In genomic region chr19:38404858-38405257, GRCh38 we compare ENCODE assay signal across 19 cellular contexts. TPM values are rescaled to one million over a fixed set of nuclear protein-coding genes. Genes with fewer than 3 reads are reported as not detected.
DNase-seq lines count a peak whose midpoint lies in the region; ATAC-seq, FAIRE-seq and TF ChIP-seq lines count a peak whose summit lies in the region.
"Had no signal": no experiment of that assay in that cellular context is flagged by ENCODE, and none has a peak within 500 bp of the region (broad histone marks: within the 10 kb centered on the region; RNA-seq: fewer than 3 reads in every experiment).

No MANE protein-coding gene starts in this region.

- intact Hi-C loops in head of caudate nucleus (cut with DNase I): loop anchor here (5.0 kb wide), 1 partner anchor 212 kb away; the partner anchor contains the start of genes EIF3K and MAP4K1

- POLR2A ChIA-PET in T-cell (lab: Charles Lee): no interaction called here

- peak overlapping the region; percentile 93 for H3K4me3 Mint-ChIP-seq in activated naive CD4-positive, alpha-beta T cell treated with anti-CD3 and anti-CD28 coated beads, Interleukin-2, amount 50 U/mL, for 24 hours
- peak overlapping the region; percentile 72 to 91 (median 79) for H3K4me3 Mint-ChIP-seq in T-cell
- H3K4me3 Mint-ChIP-seq in memory B cell: peak overlapping the region; percentile 29
- peak overlapping the region; percentile 17 for H3K4me3 Mint-ChIP-seq in stimulated activated memory B cell treated with anti-CD40 and anti-IgM and Interleukin-4, amounts not matched to agents 10 μg/mL and 1 μg/mL and 100 μg/mL, for 72 hours

- FAIRE-seq in H54 (lab: Jason Lieb, UNC): no peak
- FAIRE-seq: bronchial epithelial cell, G401.6 had no signal

- TF ChIP-seq POLR2A in H54 (IDR thresholded peaks at IDR 0.05; ENCODE audit: low read depth, low read length): no peak

- H3K36me3 Mint-ChIP-seq in activated naive CD4-positive, alpha-beta T cell treated with anti-CD3 and anti-CD28 coated beads, Interleukin-2, amount 50 U/mL, for 24 hours: no peaks in the 10 kb centered on the region
- H3K36me3 Mint-ChIP-seq in T-cell (peaks cover 13% of the 10 kb centered on the region), memory B cell (peaks cover 10% of the 10 kb centered on the region)
- H3K36me3 Mint-ChIP-seq in stimulated activated memory B cell treated with anti-CD40 and anti-IgM and Interleukin-4, amounts not matched to agents 10 μg/mL and 1 μg/mL and 100 μg/mL, for 72 hours: peaks cover 27% of the 10 kb centered on the region

- H3K9me3 Mint-ChIP-seq in activated naive CD4-positive, alpha-beta T cell treated with anti-CD3 and anti-CD28 coated beads, Interleukin-2, amount 50 U/mL, for 24 hours: no peaks in the 10 kb centered on the region
- H3K9me3 Mint-ChIP-seq in T-cell (no peaks in the 10 kb centered on the region), memory B cell (no peaks in the 10 kb centered on the region)
- no peaks in the 10 kb centered on the region for H3K9me3 Mint-ChIP-seq in stimulated activated memory B cell treated with anti-CD40 and anti-IgM and Interleukin-4, amounts not matched to agents 10 μg/mL and 1 μg/mL and 100 μg/mL, for 72 hours

- no peak for DNase-seq in activated naive CD4-positive, alpha-beta T cell treated with Interleukin-2 at 50 U/mL for 16 hours
- DNase-seq in T-cell: no peak
- DNase-seq in memory B cell (ENCODE audit: low spot score in 2 of 2): no peak
- DNase-seq in hypothalamus (lab: John Stamatoyannopoulos, UW): no peak
- DNase-seq in H54 (ENCODE audit: insufficient read length, low spot score): no peak
- no peak for DNase-seq in head of caudate nucleus
- DNase-seq: dermis blood vessel endothelial cell, left ventricle myocardium inferior, NCI-H1092, NCI-H2107, NCI-H524 treated with DMSO at 0.1 percent for 48 hours, substantia nigra had no signal

- no peaks in the 10 kb centered on the region for H3K27me3 Mint-ChIP-seq in activated naive CD4-positive, alpha-beta T cell treated with anti-CD3 and anti-CD28 coated beads, Interleukin-2, amount 50 U/mL, for 24 hours
- H3K27me3 Mint-ChIP-seq in T-cell (peaks cover 0 to 2% of the 10 kb centered on the region in 2 donors), memory B cell (peaks cover 3% of the 10 kb centered on the region)
- peaks cover 20% of the 10 kb centered on the region for H3K27me3 Mint-ChIP-seq in stimulated activated memory B cell treated with anti-CD40 and anti-IgM and Interleukin-4, amounts not matched to agents 10 μg/mL and 1 μg/mL and 100 μg/mL, for 72 hours

- ATAC-seq in T-cell (replicated peaks in 1 of 4) (no peak), memory B cell (ENCODE audit: low read depth) (no peak)
- ATAC-seq in stimulated activated memory B cell treated with anti-CD40 and anti-IgM and Interleukin-4, amounts not matched to agents 10 μg/mL and 1 μg/mL and 100 μg/mL, for 72 hours: no peak
- ATAC-seq: esophagus mucosa had no signal

- H3K27ac Mint-ChIP-seq in activated naive CD4-positive, alpha-beta T cell treated with anti-CD3 and anti-CD28 coated beads, Interleukin-2, amount 50 U/mL, for 24 hours: no peak overlapping the region
- H3K27ac Mint-ChIP-seq in T-cell: peak overlapping the region in 1 of 2 donors; percentile 48
- no peak overlapping the region for H3K27ac Mint-ChIP-seq in memory B cell
- peak overlapping the region; percentile 92 for H3K27ac Mint-ChIP-seq in stimulated activated memory B cell treated with anti-CD40 and anti-IgM and Interleukin-4, amounts not matched to agents 10 μg/mL and 1 μg/mL and 100 μg/mL, for 72 hours

- H3K4me1 Mint-ChIP-seq in activated naive CD4-positive, alpha-beta T cell treated with anti-CD3 and anti-CD28 coated beads, Interleukin-2, amount 50 U/mL, for 24 hours: peaks cover 19% of the 10 kb centered on the region
- peaks cover 18 to 23% (median 19%) of the 10 kb centered on the region in 3 donors for H3K4me1 Mint-ChIP-seq in T-cell
- H3K4me1 Mint-ChIP-seq in memory B cell: peaks cover 7% of the 10 kb centered on the region
- H3K4me1 Mint-ChIP-seq in stimulated activated memory B cell treated with anti-CD40 and anti-IgM and Interleukin-4, amounts not matched to agents 10 μg/mL and 1 μg/mL and 100 μg/mL, for 72 hours: peaks cover 23% of the 10 kb centered on the region

- CTCF ChIA-PET in T-cell (lab: Charles Lee): interaction anchor here in 1 of 2 donors (0.5 to 0.6 kb wide), 2 partner anchors 70 to 237 kb away, joined by 3 to 7 read pairs; no protein-coding TSS in a partner anchor

RNA-seq across cellular contexts. Expression of gene FAM98C, which starts 2.0 kb away (rescaled TPM):
- 10 to 100 TPM; 31.9 to 62.1 (median 57.4) TPM for total RNA-seq in T-cell

RNA-seq across cellular contexts. Expression of gene SPRED3, which starts 16.4 kb away (rescaled TPM):
- 1 to 10 TPM in 4 of 5 donors, under 1 TPM in 1; 0.93 to 2.9 (median 2.1) TPM for total RNA-seq in T-cell
- total RNA-seq: skeletal muscle tissue had no signal

RNA-seq across cellular contexts. Expression of gene GGN, which starts 17.0 kb away (rescaled TPM):
- under 1 TPM in 4 of 5 donors, not detected in 1; 0.18 to 0.60 (median 0.31) TPM for total RNA-seq in T-cell
- total RNA-seq: esophagus mucosa, left ventricle myocardium inferior, skeletal muscle tissue, vagina had no signal

RNA-seq across cellular contexts. Expression of gene RASGRP4, which starts 21.2 kb away (rescaled TPM):
- under 1 TPM; 0.09 to 0.70 (median 0.26) TPM for total RNA-seq in T-cell
- total RNA-seq: bronchial epithelial cell, dermis blood vessel endothelial cell had no signal

RNA-seq across cellular contexts. Expression of gene RYR1, which starts 28.6 kb away (rescaled TPM):
- 1 to 10 TPM; 1.1 to 3.8 (median 2.9) TPM for total RNA-seq in T-cell

Comparison
In these comparisons a context has a peak if more than half of its experiments do, and no peak if none do; other contexts are left out.
1. H3K4me3 Mint-ChIP-seq: peak in every context shown above with its lines; median percentile 93 in activated naive CD4-positive, alpha-beta T cell treated with anti-CD3 and anti-CD28 coated beads, Interleukin-2, amount 50 U/mL, for 24 hours; 79 in T-cell; 29 in memory B cell; 17 in stimulated activated memory B cell treated with anti-CD40 and anti-IgM and Interleukin-4, amounts not matched to agents 10 μg/mL and 1 μg/mL and 100 μg/mL, for 72 hours.